In genomic region chr1:109090415-109091195, GRCh38 we compare ENCODE assay signal across 1 cellular context.
TF ChIP-seq lines count a peak whose summit lies in the region.

TMEM167B (plus strand) TSS chr1:109090764; CDS start chr1:109090873, 109 bp downstream.

TF ChIP-seq in K562, 482 proteins besides CTCF, POLR2A, EP300 and RAD21 (continued from another document):
- TF ChIP-seq ZNF280B (CRISPR knock-in tag; IDR thresholded peaks at IDR 0.05) = no peak
- TF ChIP-seq NRF1 (conservative IDR thresholded peaks at IDR 0.05 in 1 of 2, IDR thresholded peaks at IDR 0.05 in 1 of 2) = peak; percentile 85 to 89
- TF ChIP-seq E2F5 (CRISPR knock-in tag; IDR thresholded peaks at IDR 0.05) = peak; percentile 73
- peak; percentile 60; the same call in 1 of the 2 replicates for TF ChIP-seq CC2D1A (IDR thresholded peaks at IDR 0.05)
- TF ChIP-seq THRA (IDR thresholded peaks at IDR 0.05) = no peak
- TF ChIP-seq CREB3 (tag; conservative IDR thresholded peaks at IDR 0.05; ENCODE audit: low read depth) = no peak
- peak; percentile 94 for TF ChIP-seq THAP12 (CRISPR knock-in tag; IDR thresholded peaks at IDR 0.05)
- TF ChIP-seq ZSCAN29 (IDR thresholded peaks at IDR 0.05) = no peak
- peak; percentile 99 for TF ChIP-seq CREB3L1 (IDR thresholded peaks at IDR 0.05; ENCODE audit: borderline replicate concordance, low read depth)
- peak; percentile 48; the same call in 1 of the 2 replicates for TF ChIP-seq ZNF24 (IDR thresholded peaks at IDR 0.05)
- peak; percentile 63 to 92; a peak in 3 of 4 replicates for TF ChIP-seq TBL1XR1 (IDR thresholded peaks at IDR 0.05; ENCODE audit: low read length in 2 of 2)
- no peak for TF ChIP-seq SRSF3 (IDR thresholded peaks at IDR 0.05; ENCODE audit: insufficient read depth, low read length)
- TF ChIP-seq ZNF41 (CRISPR knock-in tag; conservative IDR thresholded peaks at IDR 0.05) = peak; percentile 5; the same call in 1 of the 2 replicates
- TF ChIP-seq ZNF696 (CRISPR knock-in tag; conservative IDR thresholded peaks at IDR 0.05) = no peak
- TF ChIP-seq ZNF277 (CRISPR knock-in tag; IDR thresholded peaks at IDR 0.05; ENCODE audit: borderline replicate concordance) = no peak
- peak; percentile 92 for TF ChIP-seq RBFOX2 (IDR thresholded peaks at IDR 0.05; ENCODE audit: low read depth, low read length)
- TF ChIP-seq OTX1 (CRISPR knock-in tag; IDR thresholded peaks at IDR 0.05) = no peak
- TF ChIP-seq ZNF121 (CRISPR knock-in tag; conservative IDR thresholded peaks at IDR 0.05) = no peak
- TF ChIP-seq THAP7 (CRISPR knock-in tag; IDR thresholded peaks at IDR 0.05) = no peak
- no peak for TF ChIP-seq MTF1 (CRISPR knock-in tag; IDR thresholded peaks at IDR 0.05; ENCODE audit: borderline replicate concordance)
- TF ChIP-seq RFX7 (CRISPR knock-in tag; IDR thresholded peaks at IDR 0.05) = no peak; the same call in 1 of the 2 replicates
